18 cellular contexts compared by ENCODE assay signal in genomic region chr3:167198949-167199348, GRCh38.
DNase-seq lines count a peak whose midpoint lies in the region; ATAC-seq, FAIRE-seq and TF ChIP-seq lines count a peak whose summit lies in the region.
"Had no signal": no experiment of that assay in that cellular context is flagged by ENCODE, and none has a peak within 500 bp of the region (broad histone marks: within the 10 kb centered on the region; RNA-seq: fewer than 3 reads in every experiment).

No MANE protein-coding gene starts in this region.

- intact Hi-C loops in body of pancreas (cut with DNase I) (no loop called here), kidney (cut with DNase I) (no loop called here)

- no peak for TF ChIP-seq CTCF in NB4 (IDR thresholded peaks at IDR 0.05; ENCODE audit: low read depth, low read length)
- no peak for TF ChIP-seq CTCF in body of pancreas (IDR thresholded peaks at IDR 0.05)
- TF ChIP-seq CTCF in kidney (IDR thresholded peaks at IDR 0.05; ENCODE audit: borderline replicate concordance, extremely low read depth, insufficient read depth) = no peak

- H3K4me1 ChIP-seq in body of pancreas (no peaks in the 10 kb centered on the region), kidney (ENCODE audit: control insufficient read depth in 1 of 2, insufficient read depth in 1 of 2, low read depth in 1 of 2, low read length in 2 of 2) (no peaks in the 10 kb centered on the region)

- no peak for FAIRE-seq in kidney (lab: Jason Lieb, UNC)
- FAIRE-seq: GM12892 had no signal

- no peak overlapping the region for H3K4me3 ChIP-seq in NB4 (ENCODE audit: low read depth, low read length)
- H3K4me3 ChIP-seq in body of pancreas = no peak overlapping the region
- H3K4me3 ChIP-seq in kidney (ENCODE audit: low read length in 2 of 2) = no peak overlapping the region
- H3K4me3 ChIP-seq: SK-N-MC had no signal

- no peaks in the 10 kb centered on the region for H3K36me3 ChIP-seq in body of pancreas (replicated peaks in 1 of 2; ENCODE audit: insufficient read depth in 1 of 2, low read depth in 2 of 2)
- no peaks in the 10 kb centered on the region for H3K36me3 ChIP-seq in kidney (ENCODE audit: control insufficient read depth in 1 of 2, insufficient read depth in 2 of 2, low read length in 2 of 2)

- H3K27ac ChIP-seq in body of pancreas (no peak overlapping the region), kidney (ENCODE audit: low read depth in 2 of 2, low read length in 2 of 2) (no peak overlapping the region)
- H3K27ac ChIP-seq: RWPE1, SK-N-MC had no signal

- H3K9me3 ChIP-seq in body of pancreas = no peaks in the 10 kb centered on the region
- no peaks in the 10 kb centered on the region for H3K9me3 ChIP-seq in kidney (ENCODE audit: control insufficient read depth in 1 of 2, low read length in 2 of 2)

- ATAC-seq in HG02610 (IDR thresholded peaks at IDR 0.05; ENCODE audit: unreplicated experiment) (peak; percentile 82), body of pancreas (no peak), HG02981 (IDR thresholded peaks at IDR 0.05; ENCODE audit: unreplicated experiment) (no peak)

- no peak overlapping the region for H3K9ac ChIP-seq in kidney (ENCODE audit: low read length in 2 of 2)

- no peaks in the 10 kb centered on the region for H3K27me3 ChIP-seq in body of pancreas

- DNase-seq in AML-193 (lab: John Stamatoyannopoulos, UW) (peak; percentile 37 to 41), NB4 (ENCODE audit: low read depth) (peak; percentile 18), OCI-M1 (lab: John Stamatoyannopoulos, UW) (peak; percentile 32), body of pancreas (no peak), kidney (no peak)
- DNase-seq in activated CD4-positive, alpha-beta T cell treated with anti-CD3 and anti-CD28 coated beads, Interleukin-2, amount 50 U/mL, for 1 hour = no peak
- DNase-seq: 8988T, COR-L47, GOT3, IMR-90, NCI-H1092, NCI-H748 treated with DMSO at 0.1 percent for 48 hours, T-helper 1 cell had no signal

- no peak for TF ChIP-seq POLR2A in NB4 (IDR thresholded peaks at IDR 0.05; ENCODE audit: extremely low read depth, insufficient read length)
- TF ChIP-seq POLR2A in body of pancreas (IDR thresholded peaks at IDR 0.05) = no peak

Comparison
In these comparisons a context has a peak if more than half of its experiments do, and no peak if none do; other contexts are left out.
1. DNase-seq: peak in AML-193 (2 of 2), NB4 (single experiment) and OCI-M1 (single experiment); none in activated CD4-positive, alpha-beta T cell treated with anti-CD3 and anti-CD28 coated beads, Interleukin-2, amount 50 U/mL, for 1 hour (single experiment), body of pancreas (0 of 4) and kidney (single experiment).